In the genomic region with DNA sequence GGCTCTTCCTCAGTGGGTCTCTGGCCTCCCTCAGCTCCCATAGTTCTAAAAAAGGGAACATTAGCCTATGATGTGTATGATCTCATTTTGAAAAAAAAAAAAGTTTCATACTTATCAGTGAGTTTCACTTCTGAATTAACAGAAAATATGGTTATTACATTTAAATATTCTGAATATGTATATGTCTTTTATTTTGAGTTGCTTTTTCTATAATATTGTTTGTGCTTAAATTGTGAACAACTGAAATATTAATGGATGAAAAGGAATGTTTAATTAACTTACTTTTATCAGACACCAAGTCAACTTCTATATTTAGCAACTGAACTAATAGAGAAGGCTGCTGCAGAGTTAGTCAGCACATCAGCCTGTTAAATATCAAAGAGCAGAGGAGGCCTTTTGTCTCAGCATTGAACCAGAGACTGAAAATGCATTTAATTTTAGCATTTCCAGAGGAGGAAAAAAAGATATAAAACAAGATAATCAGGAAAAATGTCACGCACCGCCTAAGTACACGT, we compare ENCODE assay signal across 15 cellular contexts. TPM values are rescaled to one million over a fixed set of nuclear protein-coding genes. Genes with fewer than 3 reads are reported as not detected.
DNase-seq lines count a peak whose midpoint lies in the region; ATAC-seq and TF ChIP-seq lines count a peak whose summit lies in the region.
"Had no signal": no experiment of that assay in that cellular context is flagged by ENCODE, and none has a peak within 500 bp of the region (broad histone marks: within the 10 kb centered on the region; RNA-seq: fewer than 3 reads in every experiment).

No MANE protein-coding gene starts in this region.

- no peaks in the 10 kb centered on the region for H3K36me3 ChIP-seq in cardiac muscle cell
- H3K36me3 ChIP-seq in right lobe of liver = no peaks in the 10 kb centered on the region
- H3K36me3 ChIP-seq: Peyer's patch had no signal

- no peak for TF ChIP-seq CTCF in cardiac muscle cell (IDR thresholded peaks at IDR 0.05; ENCODE audit: low read depth, low read length)
- TF ChIP-seq CTCF in fibroblast of mammary gland (conservative IDR thresholded peaks at IDR 0.05; ENCODE audit: control insufficient read depth, insufficient read depth, low read depth, low read length) = no peak
- TF ChIP-seq CTCF in omental fat pad (IDR thresholded peaks at IDR 0.05) = no peak
- TF ChIP-seq CTCF in right lobe of liver (IDR thresholded peaks at IDR 0.05) = no peak

- intact Hi-C loops in Right ventricle myocardium inferior (cut with DNase I) (loop anchor here (2.0 kb wide), 1 partner anchor 36 kb away; no protein-coding TSS in a partner anchor), right lobe of liver (cut with DNase I) (no loop called here)

- H3K27ac ChIP-seq in cardiac muscle cell (peak overlapping the region; percentile 15), right lobe of liver (no peak overlapping the region)
- H3K27ac ChIP-seq: dorsolateral prefrontal cortex, skin epidermis had no signal

- 67% methylated on average over 3 of the region's 3 CpGs for WGBS in right lobe of liver (ENCODE audit: insufficient coverage, low coverage, low lambda C conversion rate, missing lambda C conversion rate)

- no peaks in the 10 kb centered on the region for H3K9me3 ChIP-seq in cardiac muscle cell (ENCODE audit: low read depth)
- no peaks in the 10 kb centered on the region for H3K9me3 ChIP-seq in right lobe of liver
- H3K9me3 ChIP-seq: Peyer's patch had no signal

- no peak overlapping the region for H3K4me3 ChIP-seq in cardiac muscle cell
- H3K4me3 ChIP-seq in fibroblast of mammary gland (ENCODE audit: control insufficient read depth, low read depth, low read length) = no peak overlapping the region
- H3K4me3 ChIP-seq in right lobe of liver = no peak overlapping the region
- H3K4me3 ChIP-seq: dorsolateral prefrontal cortex, Peyer's patch, skin epidermis had no signal

- no peaks in the 10 kb centered on the region for H3K27me3 ChIP-seq in cardiac muscle cell
- H3K27me3 ChIP-seq in right lobe of liver = no peaks in the 10 kb centered on the region
- H3K27me3 ChIP-seq: Peyer's patch had no signal

- H3K4me1 ChIP-seq in cardiac muscle cell (ENCODE audit: low read depth) (peaks cover 7% of the 10 kb centered on the region), right lobe of liver (no peaks in the 10 kb centered on the region)
- H3K4me1 ChIP-seq: Peyer's patch had no signal

- DNase-seq in cardiac muscle cell (ENCODE audit: low read depth in 1 of 2, low spot score in 1 of 2) (peak in 1 of 2 donors; percentile 9), Right ventricle myocardium inferior (ENCODE audit: missing footprints) (no peak), fibroblast of mammary gland (ENCODE audit: low read depth) (peak; percentile 20), omental fat pad (ENCODE audit: low spot score) (no peak), Ammon's horn (ENCODE audit: low spot score) (no peak), right lobe of liver (no peak), NCI-H2171 (lab: John Stamatoyannopoulos, UW) (no peak)
- DNase-seq: activated CD4-positive, alpha-beta T cell treated with anti-CD3 and anti-CD28 coated beads for 1 hour; dorsolateral prefrontal cortex; naive B cell; NCI-H1417; NCI-H510A treated with DMSO at 0.1 percent for 48 hours; Peyer's patch had no signal

- no peak for TF ChIP-seq POLR2A in right lobe of liver (IDR thresholded peaks at IDR 0.05)

- ATAC-seq in Right ventricle myocardium inferior (no peak), omental fat pad (ENCODE audit: low FRiP score) (peak; percentile 83), GM18519 (IDR thresholded peaks at IDR 0.05; ENCODE audit: low FRiP score, unreplicated experiment) (no peak), right lobe of liver (no peak)

RNA-seq across cellular contexts. Expression of a gene that starts 20.4 kb away (rescaled TPM):
- 27.1 and 38.9 TPM in 2 replicates for total RNA-seq in cardiac muscle cell
- polyA plus RNA-seq in cardiac muscle cell = 23.5 and 28.8 TPM in 2 replicates
- total RNA-seq in Right ventricle myocardium inferior = 1,876 TPM
- total RNA-seq in omental fat pad = 1,000 to 10,000 TPM in 3 of 4 donors, 100 to 1,000 TPM in 1; 361 to 3,943 (median 1,771) TPM
- total RNA-seq in right lobe of liver = 10 to 100 TPM in 5 of 6 experiments, 1 to 10 TPM in 1; 8.0 to 27.6 (median 18.5) TPM
